ENCODE assay signal across 24 cellular contexts in genomic region chr1:191969287-191969686, GRCh38.
"Had no signal": no experiment of that assay in that cellular context is flagged by ENCODE, and none has a peak within 500 bp of the region (broad histone marks: within the 10 kb centered on the region; RNA-seq: fewer than 3 reads in every experiment).

No MANE protein-coding gene starts in this region.

- H3K27ac ChIP-seq: HL-60, SJSA1, SK-N-MC had no signal

- H3K4me1 ChIP-seq: SJSA1 had no signal

- DNase-seq: Karpas-422, KG1, MG63, NCI-H1092, NCI-H1105 treated with DMSO at 0.1 percent for 48 hours, NCI-H1417 treated with DMSO at 0.1 percent for 48 hours, NCI-H146, NCI-H1694 treated with DMSO at 0.1 percent for 48 hours, NCI-H1930, NCI-H2081, NCI-H2107, NCI-H226, NCI-H446, NCI-H510A, NCI-H524 treated with DMSO at 0.1 percent for 48 hours, NCI-H69, NCI-H774, Right ventricle myocardium superior, RPMI8226, SIG-M5 had no signal

- H3K9me3 ChIP-seq: MG63, SJSA1 had no signal

- H3K4me3 ChIP-seq: MG63, SJSA1, SK-N-MC had no signal

- H3K27me3 ChIP-seq: MG63, SJSA1 had no signal

- H3K36me3 ChIP-seq: MG63, SJSA1 had no signal

- FAIRE-seq: RCC 7860 had no signal
